Comparison of ENCODE assay signal across 1 cellular context in genomic region chr5:106875591-106876297, GRCh38.
TF ChIP-seq lines count a peak whose summit lies in the region.

No MANE protein-coding gene starts in this region.

TF ChIP-seq in K562, 482 proteins besides CTCF, POLR2A, EP300 and RAD21 (continued from another document):
- no peak for TF ChIP-seq PRDM10 (IDR thresholded peaks at IDR 0.05; ENCODE audit: partially characterized antibody)
- no peak for TF ChIP-seq KDM4B (IDR thresholded peaks at IDR 0.05; ENCODE audit: borderline replicate concordance in 2 of 2, low read depth in 1 of 2)
- no peak for TF ChIP-seq SLC30A9 (CRISPR knock-in tag; IDR thresholded peaks at IDR 0.05)
- TF ChIP-seq ZNF592 (IDR thresholded peaks at IDR 0.05): no peak
- no peak for TF ChIP-seq ZFP36 (IDR thresholded peaks at IDR 0.05; ENCODE audit: low read depth, low read length, partially characterized antibody)
- TF ChIP-seq JUND (IDR thresholded peaks at IDR 0.05; ENCODE audit: borderline replicate concordance, low read depth, low read length): no peak
- TF ChIP-seq JUND (tag; IDR thresholded peaks at IDR 0.05; ENCODE audit: borderline replicate concordance, low read depth, low read length): no peak
- TF ChIP-seq MYC (IDR thresholded peaks at IDR 0.05; ENCODE audit: low read depth, low read length): peak; percentile 62
- TF ChIP-seq MYC (CRISPR knock-in tag; IDR thresholded peaks at IDR 0.05; ENCODE audit: borderline replicate concordance, low read depth): no peak
- TF ChIP-seq SMC3 (conservative IDR thresholded peaks at IDR 0.05; ENCODE audit: insufficient read depth, low read depth, low read length): 0 out of 2 replicates have a peak, but pooled peaks have one; percentile 8
- peak; percentile 29; the same call in 1 of the 2 replicates for TF ChIP-seq L3MBTL2 (IDR thresholded peaks at IDR 0.05)
- TF ChIP-seq ZNF133 (CRISPR knock-in tag; IDR thresholded peaks at IDR 0.05): no peak
- no peak for TF ChIP-seq EZH2 (IDR thresholded peaks at IDR 0.05; ENCODE audit: borderline replicate concordance, low read depth, low read length)
- TF ChIP-seq KAT7 (CRISPR knock-in tag; IDR thresholded peaks at IDR 0.05; ENCODE audit: borderline replicate concordance): no peak
- TF ChIP-seq TAL1 (IDR thresholded peaks at IDR 0.05): no peak
- TF ChIP-seq DNMT1 (IDR thresholded peaks at IDR 0.05): no peak
- no peak for TF ChIP-seq ZNF655 (CRISPR knock-in tag; IDR thresholded peaks at IDR 0.05)
- no peak for TF ChIP-seq THRB (CRISPR knock-in tag; conservative IDR thresholded peaks at IDR 0.05)
- no peak for TF ChIP-seq HES1 (IDR thresholded peaks at IDR 0.05; ENCODE audit: low read depth)
- no peak for TF ChIP-seq MBD1 (CRISPR knock-in tag; IDR thresholded peaks at IDR 0.05)
- TF ChIP-seq TSC22D4 (tag; IDR thresholded peaks at IDR 0.05): no peak
- no peak for TF ChIP-seq NCOA6 (IDR thresholded peaks at IDR 0.05)
- TF ChIP-seq ZC3H8 (IDR thresholded peaks at IDR 0.05): no peak
- TF ChIP-seq IRF2 (CRISPR knock-in tag; IDR thresholded peaks at IDR 0.05): no peak
- no peak for TF ChIP-seq GABPA (tag; conservative IDR thresholded peaks at IDR 0.05; ENCODE audit: low read depth)
- TF ChIP-seq E2F8 (IDR thresholded peaks at IDR 0.05; ENCODE audit: low read depth, partially characterized antibody): no peak
- no peak for TF ChIP-seq KHSRP (IDR thresholded peaks at IDR 0.05)
- TF ChIP-seq HMGXB4 (CRISPR knock-in tag; IDR thresholded peaks at IDR 0.05): no peak
- no peak for TF ChIP-seq NFYB (IDR thresholded peaks at IDR 0.05; ENCODE audit: extremely low read depth, insufficient read length)
- peak; percentile 56; the same call in 1 of the 2 replicates for TF ChIP-seq MAX (CRISPR knock-in tag; IDR thresholded peaks at IDR 0.05)
- TF ChIP-seq GTF2F1 (IDR thresholded peaks at IDR 0.05; ENCODE audit: low read depth, low read length): no peak
- TF ChIP-seq SNAPC5 (CRISPR knock-in tag; IDR thresholded peaks at IDR 0.05): no peak
- TF ChIP-seq TRIM28 (IDR thresholded peaks at IDR 0.05): no peak
- TF ChIP-seq FOSL1 (tag; conservative IDR thresholded peaks at IDR 0.05): no peak
- no peak for TF ChIP-seq CGGBP1 (CRISPR knock-in tag; IDR thresholded peaks at IDR 0.05)
TF ChIP-seq in K562: peak in this region for 7.
